Comparison of ENCODE assay signal across 10 cellular contexts in genomic region chr22:46068176-46068907, GRCh38.
DNase-seq lines count a peak whose midpoint lies in the region; ATAC-seq, FAIRE-seq and TF ChIP-seq lines count a peak whose summit lies in the region.
"Had no signal": no experiment of that assay in that cellular context is flagged by ENCODE, and none has a peak within 500 bp of the region (broad histone marks: within the 10 kb centered on the region; RNA-seq: fewer than 3 reads in every experiment).

No MANE protein-coding gene starts in this region.

- no peak for TF ChIP-seq CTCF in suprapubic skin (IDR thresholded peaks at IDR 0.05)

- H3K36me3 Mint-ChIP-seq in activated CD4-positive, alpha-beta T cell treated with anti-CD3 and anti-CD28 coated beads for 36 hours (ENCODE audit: low read depth) = peaks cover 3% of the 10 kb centered on the region
- peaks cover 1% of the 10 kb centered on the region for H3K36me3 Mint-ChIP-seq in activated CD4-positive, alpha-beta memory T cell treated with anti-CD3 and anti-CD28 coated beads for 36 hours
- no peaks in the 10 kb centered on the region for H3K36me3 Mint-ChIP-seq in immature natural killer cell

- peak overlapping the region; percentile 98 for H3K27ac ChIP-seq in suprapubic skin

- no peak for FAIRE-seq in H54 (lab: Jason Lieb, UNC)

- no peaks in the 10 kb centered on the region for H3K9me3 ChIP-seq in suprapubic skin

- H3K27ac Mint-ChIP-seq in activated CD4-positive, alpha-beta T cell treated with anti-CD3 and anti-CD28 coated beads for 36 hours = peak overlapping the region; percentile 87
- peak overlapping the region; percentile 90 for H3K27ac Mint-ChIP-seq in activated CD4-positive, alpha-beta memory T cell treated with anti-CD3 and anti-CD28 coated beads for 36 hours
- H3K27ac Mint-ChIP-seq in immature natural killer cell = peak overlapping the region; percentile 79 to 97 (median 92)

- H3K36me3 ChIP-seq in suprapubic skin = no peaks in the 10 kb centered on the region

- CTCF ChIA-PET in activated CD4-positive, alpha-beta T cell treated with anti-CD3 and anti-CD28 coated beads for 36 hours (lab: Charles Lee) = interaction anchor here (0.9 to 2.1 kb wide), 2 partner anchors 32 to 62 kb away, joined by 3 to 11 read pairs; no protein-coding TSS in a partner anchor
- CTCF ChIA-PET in activated CD4-positive, alpha-beta memory T cell treated with anti-CD3 and anti-CD28 coated beads for 36 hours (lab: Charles Lee) = interaction anchor here (1.0 kb wide), 1 partner anchor 62 kb away, joined by 3 read pairs; no protein-coding TSS in a partner anchor

- H3K4me1 ChIP-seq in suprapubic skin = peaks cover 53% of the 10 kb centered on the region

- H3K4me3 Mint-ChIP-seq in activated CD4-positive, alpha-beta T cell treated with anti-CD3 and anti-CD28 coated beads for 36 hours = peak overlapping the region; percentile 80
- H3K4me3 Mint-ChIP-seq in activated CD4-positive, alpha-beta memory T cell treated with anti-CD3 and anti-CD28 coated beads for 36 hours = peak overlapping the region; percentile 86
- H3K4me3 Mint-ChIP-seq in immature natural killer cell = peak overlapping the region; percentile 78 to 87 (median 84)

- no peak for TF ChIP-seq EP300 in suprapubic skin (IDR thresholded peaks at IDR 0.05)

- H3K4me3 ChIP-seq in suprapubic skin = peak overlapping the region; percentile 79

- TF ChIP-seq POLR2A in suprapubic skin (IDR thresholded peaks at IDR 0.05) = no peak
- TF ChIP-seq POLR2A in H54 (IDR thresholded peaks at IDR 0.05; ENCODE audit: low read depth, low read length) = no peak

- POLR2A ChIA-PET in activated CD4-positive, alpha-beta T cell treated with anti-CD3 and anti-CD28 coated beads for 36 hours (lab: Charles Lee) = interaction anchor here (3.2 kb wide), 1 partner anchor 32 kb away, joined by 10 read pairs; no protein-coding TSS in a partner anchor
- POLR2A ChIA-PET in activated CD4-positive, alpha-beta memory T cell treated with anti-CD3 and anti-CD28 coated beads for 36 hours (lab: Charles Lee) = interaction anchor here (2.5 kb wide), 1 partner anchor 55 kb away, joined by 7 read pairs; no protein-coding TSS in a partner anchor

- no peaks in the 10 kb centered on the region for H3K9me3 Mint-ChIP-seq in activated CD4-positive, alpha-beta T cell treated with anti-CD3 and anti-CD28 coated beads for 36 hours (ENCODE audit: low read depth)
- H3K9me3 Mint-ChIP-seq in activated CD4-positive, alpha-beta memory T cell treated with anti-CD3 and anti-CD28 coated beads for 36 hours = no peaks in the 10 kb centered on the region
- no peaks in the 10 kb centered on the region for H3K9me3 Mint-ChIP-seq in immature natural killer cell

- H3K27me3 ChIP-seq in suprapubic skin = no peaks in the 10 kb centered on the region

- intact Hi-C loops in activated CD4-positive, alpha-beta T cell treated with anti-CD3 and anti-CD28 coated beads for 36 hours (cut with DNase I, micrococcal nuclease) = no loop called here
- intact Hi-C loops in activated CD4-positive, alpha-beta memory T cell treated with anti-CD3 and anti-CD28 coated beads for 36 hours (cut with micrococcal nuclease) = loop anchor here (2.0 kb wide), 1 partner anchor 14 kb away; no protein-coding TSS in a partner anchor

- ATAC-seq in activated CD4-positive, alpha-beta T cell treated with anti-CD3 and anti-CD28 coated beads for 36 hours = no peak

- DNase-seq in activated CD4-positive, alpha-beta T cell treated with anti-CD3 and anti-CD28 coated beads for 36 hours = no peak
- no peak for DNase-seq in activated CD4-positive, alpha-beta T cell treated with anti-CD3 and anti-CD28 coated beads, Interleukin-2, amount 50 U/mL, for 1 hour
- no peak for DNase-seq in activated CD4-positive, alpha-beta memory T cell treated with anti-CD3 and anti-CD28 coated beads for 36 hours
- DNase-seq in immature natural killer cell (no peak), suprapubic skin (ENCODE audit: low spot score in 2 of 2) (no peak), H54 (ENCODE audit: insufficient read length, low spot score) (no peak), anterior cingulate cortex (lab: John Stamatoyannopoulos, UW) (no peak)
- no peak for DNase-seq in activated CD4-positive, CD25-positive, alpha-beta regulatory T cell (lab: John Stamatoyannopoulos, UW)
- DNase-seq: DMS153, GOT3 had no signal

- peaks cover 39% of the 10 kb centered on the region for H3K4me1 Mint-ChIP-seq in activated CD4-positive, alpha-beta T cell treated with anti-CD3 and anti-CD28 coated beads for 36 hours
- peaks cover 39% of the 10 kb centered on the region for H3K4me1 Mint-ChIP-seq in activated CD4-positive, alpha-beta memory T cell treated with anti-CD3 and anti-CD28 coated beads for 36 hours (ENCODE audit: low read depth)
- peaks cover 40 to 73% of the 10 kb centered on the region in 2 donors for H3K4me1 Mint-ChIP-seq in immature natural killer cell

- WGBS in suprapubic skin = 14% methylated on average over 8 of the region's 8 CpGs

- H3K27me3 Mint-ChIP-seq in activated CD4-positive, alpha-beta T cell treated with anti-CD3 and anti-CD28 coated beads for 36 hours = no peaks in the 10 kb centered on the region
- peaks cover 2% of the 10 kb centered on the region for H3K27me3 Mint-ChIP-seq in activated CD4-positive, alpha-beta memory T cell treated with anti-CD3 and anti-CD28 coated beads for 36 hours
- H3K27me3 Mint-ChIP-seq in immature natural killer cell (ENCODE audit: low read depth in 3 of 3) = peaks cover 0 to 16% (median 6%) of the 10 kb centered on the region in 3 donors
